In genomic region chr11:4464216-4465159, GRCh38 we compare ENCODE assay signal across 20 cellular contexts. TPM values are rescaled to one million over a fixed set of nuclear protein-coding genes. Genes with fewer than 3 reads are reported as not detected.
DNase-seq lines count a peak whose midpoint lies in the region; ATAC-seq and TF ChIP-seq lines count a peak whose summit lies in the region.
"Had no signal": no experiment of that assay in that cellular context is flagged by ENCODE, and none has a peak within 500 bp of the region (broad histone marks: within the 10 kb centered on the region; RNA-seq: fewer than 3 reads in every experiment).

No MANE protein-coding gene starts in this region.

- H3K27me3 Mint-ChIP-seq in Caco-2 (ENCODE audit: insufficient read depth, unreplicated experiment), result peaks cover 13% of the 10 kb centered on the region
- H3K27me3 Mint-ChIP-seq in HFFc6 (ENCODE audit: insufficient read depth), result no peaks in the 10 kb centered on the region; the same call in none of the 2 replicates
- H3K27me3 Mint-ChIP-seq in WTC11 (ENCODE audit: low read depth), result no peaks in the 10 kb centered on the region; the same call in 1 of the 2 replicates

- in situ Hi-C loops in ACHN (cut with HindIII; ENCODE audit: low pct_ligation_motif_present, low pct_unique_long_range_greater_than_20kb, low sequenced_read_pairs), result no loop called here

- H3K4me3 Mint-ChIP-seq in Caco-2 (ENCODE audit: unreplicated experiment) (no peak overlapping the region), HFFc6 (no peak overlapping the region), WTC11 (no peak overlapping the region)
- H3K4me3 Mint-ChIP-seq: activated CD4-positive, alpha-beta memory T cell treated with anti-CD3 and anti-CD28 coated beads, Interleukin-2, amount 10 ng/mL, durations not matched to agents 7 days and 5 days; natural killer cell; stimulated activated naive B cell treated with anti-CD40 and anti-IgM and Interleukin-4, amounts not matched to agents 10 μg/mL and 1 μg/mL and 100 μg/mL, for 72 hours had no signal

- H3K36me3 Mint-ChIP-seq in Caco-2 (ENCODE audit: insufficient read depth, unreplicated experiment) (no peaks in the 10 kb centered on the region), HFFc6 (ENCODE audit: low read depth) (peaks cover 18% of the 10 kb centered on the region), WTC11 (peaks cover 38% of the 10 kb centered on the region)
- H3K36me3 Mint-ChIP-seq: natural killer cell had no signal

- TF ChIP-seq CTCF in Caco-2 (IDR thresholded peaks at IDR 0.05; ENCODE audit: insufficient read depth in 1 of 2, low read depth in 1 of 2, low read length in 1 of 2, severe bottlenecking in 1 of 2, unreplicated experiment in 1 of 2) (no peak), HFFc6 (IDR thresholded peaks at IDR 0.05) (no peak), WTC11 (IDR thresholded peaks at IDR 0.05) (no peak)

- POLR2A ChIA-PET in Caco-2 (lab: Charles Lee), result no interaction called here
- POLR2A ChIA-PET in WTC11 (lab: Charles Lee), result no interaction called here

- intact Hi-C loops in Caco-2 (cut with micrococcal nuclease; ENCODE audit: unreplicated experiment), result no loop called here

- ATAC-seq in WTC11 (peak; percentile 42), GM21619 (IDR thresholded peaks at IDR 0.05; ENCODE audit: unreplicated experiment) (no peak), HG02763 (IDR thresholded peaks at IDR 0.05; ENCODE audit: unreplicated experiment) (no peak)
- ATAC-seq: heart right ventricle; natural killer cell; stimulated activated naive B cell treated with anti-CD40 and anti-IgM and Interleukin-4, amounts not matched to agents 10 μg/mL and 1 μg/mL and 100 μg/mL, for 72 hours had no signal

- 0 out of 2 replicates have a peak, but pooled peaks cover 4% of the 10 kb centered on the region for H3K9me3 ChIP-seq in Caco-2

- CTCF ChIA-PET in Caco-2 (lab: Charles Lee), result no interaction called here
- CTCF ChIA-PET in WTC11 (lab: Charles Lee), result no interaction called here

- H3K9me3 Mint-ChIP-seq in Caco-2 (ENCODE audit: unreplicated experiment), result peaks cover 17% of the 10 kb centered on the region
- peaks cover 20% of the 10 kb centered on the region for H3K9me3 Mint-ChIP-seq in HFFc6
- H3K9me3 Mint-ChIP-seq in WTC11, result peaks cover 48% of the 10 kb centered on the region

- no peak overlapping the region for H3K4me3 ChIP-seq in Caco-2 (ENCODE audit: low read depth, low read length)
- H3K4me3 ChIP-seq: heart right ventricle, left ventricle myocardium inferior, right atrium auricular region had no signal

- H3K27me3 ChIP-seq in Caco-2 (replicated peaks; ENCODE audit: control insufficient read depth, insufficient read depth, low read length), result no peaks in the 10 kb centered on the region
- H3K27me3 ChIP-seq: BLaER1 treated with 17β-estradiol and CSF1 and Interleukin-3, amounts not matched to agents 10 nM and 100 nM; heart right ventricle; right atrium auricular region had no signal

- H3K4me1 Mint-ChIP-seq in Caco-2 (ENCODE audit: low read depth, unreplicated experiment) (no peaks in the 10 kb centered on the region), HFFc6 (ENCODE audit: low read depth) (peaks cover 24% of the 10 kb centered on the region), WTC11 (peaks cover 43% of the 10 kb centered on the region)
- H3K4me1 Mint-ChIP-seq: natural killer cell had no signal

- H3K36me3 ChIP-seq in Caco-2 (ENCODE audit: control insufficient read depth, insufficient read depth, low read length), result no peaks in the 10 kb centered on the region
- H3K36me3 ChIP-seq: heart right ventricle, left ventricle myocardium inferior, right atrium auricular region had no signal

- no peaks in the 10 kb centered on the region for H3K4me1 ChIP-seq in Caco-2
- H3K4me1 ChIP-seq: left ventricle myocardium inferior, right atrium auricular region had no signal

- DNase-seq in Caco-2 (peak; percentile 5 to 43), HFFc6 (no peak), WTC11 (ENCODE audit: low spot score) (no peak), iris pigment epithelial cell (ENCODE audit: low read depth) (peak; percentile 12), ACHN (no peak)
- DNase-seq in stimulated activated CD4-positive, alpha-beta T cell treated with anti-CD3 and anti-CD28 coated beads, Interleukin-4, amount 100 ng/mL, for 4 hours, result no peak
- DNase-seq: activated CD4-positive, alpha-beta memory T cell treated with anti-CD3 and anti-CD28 coated beads, Interleukin-2, amount 10 ng/mL, durations not matched to agents 7 days and 5 days; activated naive CD4-positive, alpha-beta T cell treated with Interleukin-2 at 50 U/mL for 16 hours; heart right ventricle; left ventricle myocardium inferior; natural killer cell; NCI-H1417 treated with DMSO at 0.1 percent for 48 hours; NCI-H774; stimulated activated naive B cell treated with anti-CD40 and anti-IgM and Interleukin-4, amounts not matched to agents 10 μg/mL and 1 μg/mL and 100 μg/mL, for 72 hours; T1000 had no signal

- no TSS peak for BruUV-seq in Caco-2 (replicated peaks; lab: Mats Ljungman, UMichigan)

- H3K27ac Mint-ChIP-seq in Caco-2 (ENCODE audit: unreplicated experiment) (no peak overlapping the region), HFFc6 (peak overlapping the region; percentile 64), WTC11 (peak overlapping the region; percentile 83)
- H3K27ac Mint-ChIP-seq: activated CD4-positive, alpha-beta memory T cell treated with anti-CD3 and anti-CD28 coated beads, Interleukin-2, amount 10 ng/mL, durations not matched to agents 7 days and 5 days; natural killer cell; stimulated activated naive B cell treated with anti-CD40 and anti-IgM and Interleukin-4, amounts not matched to agents 10 μg/mL and 1 μg/mL and 100 μg/mL, for 72 hours had no signal

TF ChIP-seq in WTC11, 78 proteins besides CTCF, POLR2A, EP300 and RAD21:
- TF ChIP-seq CBFB (CRISPR knock-in tag; IDR thresholded peaks at IDR 0.05; ENCODE audit: low read depth), result no peak
- TF ChIP-seq TP53 (CRISPR knock-in tag; IDR thresholded peaks at IDR 0.05), result peak; percentile 77; the same call in 1 of the 2 replicates
- TF ChIP-seq FOXJ3 (CRISPR knock-in tag; IDR thresholded peaks at IDR 0.05; ENCODE audit: borderline replicate concordance), result no peak
- no peak for TF ChIP-seq ZNF396 (CRISPR knock-in tag; IDR thresholded peaks at IDR 0.05; ENCODE audit: borderline replicate concordance)
- TF ChIP-seq ETV6 (CRISPR knock-in tag; IDR thresholded peaks at IDR 0.05), result no peak
- TF ChIP-seq KAT7 (CRISPR knock-in tag; IDR thresholded peaks at IDR 0.05; ENCODE audit: borderline replicate concordance), result no peak
- TF ChIP-seq ZMAT4 (CRISPR knock-in tag; IDR thresholded peaks at IDR 0.05), result no peak

RNA-seq across cellular contexts. Expression of gene OR52K2, which starts 15.4 kb away (rescaled TPM):
- total RNA-seq in Caco-2 (2022) (not detected in 2 replicates), WTC11 (2021) (not detected in 3 replicates)
- not detected for total RNA-seq in HFFc6 (2021; fragmentation: NEBNext Ultra II Directional; extraction: Animal tissue kit (Norgen Biotek cat#: 25700))
- total RNA-seq: activated CD4-positive, alpha-beta memory T cell treated with anti-CD3 and anti-CD28 coated beads, Interleukin-2, amount 10 ng/mL, durations not matched to agents 7 days and 5 days; left ventricle myocardium inferior; natural killer cell; right atrium auricular region; urinary bladder had no signal

RNA-seq across cellular contexts. Expression of gene OR52K1, which starts 18.0 kb away (rescaled TPM):
- total RNA-seq in Caco-2 (2022), result not detected in 2 replicates
- not detected for total RNA-seq in HFFc6 (2021; fragmentation: NEBNext Ultra II Directional; extraction: Animal tissue kit (Norgen Biotek cat#: 25700))
- total RNA-seq in WTC11 (2021), result 0.05 to 0.07 TPM in 2 of 3 replicates, not detected in the other
- total RNA-seq: activated CD4-positive, alpha-beta memory T cell treated with anti-CD3 and anti-CD28 coated beads, Interleukin-2, amount 10 ng/mL, durations not matched to agents 7 days and 5 days; heart right ventricle; left ventricle myocardium inferior; natural killer cell; right atrium auricular region; urinary bladder had no signal

Comparison
In these comparisons a context has a peak if more than half of its experiments do, and no peak if none do; other contexts are left out.
1. DNase-seq: peak in Caco-2 (2 of 2) and iris pigment epithelial cell (single experiment); none in HFFc6 (single experiment), WTC11 (single experiment), stimulated activated CD4-positive, alpha-beta T cell treated with anti-CD3 and anti-CD28 coated beads, Interleukin-4, amount 100 ng/mL, for 4 hours (0 of 2) and ACHN (single experiment).